In genomic region chr10:17687117-17687831, GRCh38 we compare ENCODE assay signal across 25 cellular contexts.
"Had no signal": no experiment of that assay in that cellular context is flagged by ENCODE, and none has a peak within 500 bp of the region (broad histone marks: within the 10 kb centered on the region; RNA-seq: fewer than 3 reads in every experiment).

No MANE protein-coding gene starts in this region.

- H3K9me3 ChIP-seq: colonic mucosa, esophagus squamous epithelium, heart right ventricle, lower lobe of right lung, ovary, psoas muscle, spleen, thoracic aorta, tibial nerve, upper lobe of left lung had no signal

- DNase-seq: colonic mucosa; effector CD8-positive, alpha-beta T cell; esophagus squamous epithelium; foreskin melanocyte; glutamatergic neuron; heart right ventricle; hippocampal formation; islet precursor cell; left ventricle myocardium superior; lower lobe of right lung; natural killer cell; occipital lobe; ovary; psoas muscle; right cardiac atrium; spleen; stimulated activated CD4-positive, alpha-beta T cell treated with anti-CD3 and anti-CD28 coated beads, Interleukin-4, amount 100 ng/mL, for 4 hours; upper lobe of left lung had no signal

- FAIRE-seq: urothelium cell line had no signal

- H3K4me3 Mint-ChIP-seq: dendritic cell treated with granulocyte-macrophage colony-stimulating factor and Interleukin-4, amounts not matched to agents 40 ng/mL and 50 ng/mL, for 4 days; natural killer cell; stimulated activated memory B cell treated with anti-CD40 and anti-IgM and Interleukin-4, amounts not matched to agents 10 μg/mL and 1 μg/mL and 100 μg/mL, for 72 hours; stimulated activated naive CD8-positive, alpha-beta T cell treated with anti-CD3 and anti-CD28 coated beads, Interleukin-15, Interleukin-2, amounts not matched to agents 100 ng/mL and 50 ng/mL, for 24 hours had no signal

- H3K9me3 Mint-ChIP-seq: dendritic cell treated with granulocyte-macrophage colony-stimulating factor and Interleukin-4, amounts not matched to agents 40 ng/mL and 50 ng/mL, for 4 days; natural killer cell; stimulated activated memory B cell treated with anti-CD40 and anti-IgM and Interleukin-4, amounts not matched to agents 10 μg/mL and 1 μg/mL and 100 μg/mL, for 72 hours; stimulated activated naive CD8-positive, alpha-beta T cell treated with anti-CD3 and anti-CD28 coated beads, Interleukin-15, Interleukin-2, amounts not matched to agents 100 ng/mL and 50 ng/mL, for 24 hours had no signal

- H3K36me3 Mint-ChIP-seq: natural killer cell had no signal

- H3K4me1 ChIP-seq: colonic mucosa, esophagus squamous epithelium, lower lobe of right lung had no signal

- H3K27me3 Mint-ChIP-seq: dendritic cell treated with granulocyte-macrophage colony-stimulating factor and Interleukin-4, amounts not matched to agents 40 ng/mL and 50 ng/mL, for 4 days; stimulated activated memory B cell treated with anti-CD40 and anti-IgM and Interleukin-4, amounts not matched to agents 10 μg/mL and 1 μg/mL and 100 μg/mL, for 72 hours; stimulated activated naive CD8-positive, alpha-beta T cell treated with anti-CD3 and anti-CD28 coated beads, Interleukin-15, Interleukin-2, amounts not matched to agents 100 ng/mL and 50 ng/mL, for 24 hours had no signal

- H3K27me3 ChIP-seq: colonic mucosa, esophagus squamous epithelium, heart right ventricle, ovary, spleen, tibial nerve, upper lobe of left lung had no signal

- H3K4me3 ChIP-seq: colonic mucosa, esophagus squamous epithelium, heart right ventricle, lower lobe of right lung, ovary, psoas muscle, skin epidermis, spleen, thoracic aorta, tibial nerve, upper lobe of left lung had no signal

- H3K27ac Mint-ChIP-seq: dendritic cell treated with granulocyte-macrophage colony-stimulating factor and Interleukin-4, amounts not matched to agents 40 ng/mL and 50 ng/mL, for 4 days; natural killer cell; stimulated activated memory B cell treated with anti-CD40 and anti-IgM and Interleukin-4, amounts not matched to agents 10 μg/mL and 1 μg/mL and 100 μg/mL, for 72 hours; stimulated activated naive CD8-positive, alpha-beta T cell treated with anti-CD3 and anti-CD28 coated beads, Interleukin-15, Interleukin-2, amounts not matched to agents 100 ng/mL and 50 ng/mL, for 24 hours had no signal

- ATAC-seq: heart right ventricle; left ventricle myocardium superior; lower lobe of right lung; natural killer cell; psoas muscle; right cardiac atrium; stimulated activated memory B cell treated with anti-CD40 and anti-IgM and Interleukin-4, amounts not matched to agents 10 μg/mL and 1 μg/mL and 100 μg/mL, for 72 hours had no signal

- H3K36me3 ChIP-seq: colonic mucosa, ovary, thoracic aorta had no signal

- H3K27ac ChIP-seq: colonic mucosa, esophagus squamous epithelium, heart right ventricle, lower lobe of right lung, ovary, psoas muscle, skin epidermis, spleen, thoracic aorta, tibial nerve, upper lobe of left lung had no signal
